Comparison of ENCODE assay signal across 8 cellular contexts in genomic region chr13:39655569-39656324, GRCh38. TPM values are rescaled to one million over a fixed set of nuclear protein-coding genes. Genes with fewer than 3 reads are reported as not detected.
DNase-seq lines count a peak whose midpoint lies in the region; ATAC-seq and TF ChIP-seq lines count a peak whose summit lies in the region.

TSS of gene COG6 (plus strand) at chr13:39655662. CDS start at chr13:39655727, 65 bp downstream.

- H3K27me3 ChIP-seq in HUES6 (ENCODE audit: control insufficient read depth, insufficient read depth, low read length) (no peaks in the 10 kb centered on the region), OCI-LY1 (ENCODE audit: insufficient read depth, low read length) (no peaks in the 10 kb centered on the region)

- no peaks in the 10 kb centered on the region for H4K20me1 ChIP-seq in OCI-LY1 (ENCODE audit: insufficient read depth, low read length)

- H3K9me3 ChIP-seq in HUES6 (ENCODE audit: control insufficient read depth, insufficient read depth, low read depth, low read length) (no peaks in the 10 kb centered on the region), OCI-LY1 (ENCODE audit: low read length) (no peaks in the 10 kb centered on the region), mucosa of descending colon (no peaks in the 10 kb centered on the region)

- peak within 1 kb of the TSS; percentile 99 for H2AFZ ChIP-seq in OCI-LY1 (ENCODE audit: low read length)

- H3K4me3 ChIP-seq in HUES6 (ENCODE audit: low read depth, low read length) (peak within 1 kb of the TSS; percentile 91), OCI-LY1 (ENCODE audit: low read depth, low read length, poor library complexity, severe bottlenecking) (peak within 1 kb of the TSS; percentile 84), epithelial cell of esophagus (ENCODE audit: low read length) (peak within 1 kb of the TSS; percentile 88), mucosa of descending colon (peak within 1 kb of the TSS; percentile 94)

- intact Hi-C loops in mucosa of descending colon (cut with DNase I, micrococcal nuclease) = no loop called here

- 0 out of 2 replicates have a peak, but pooled peaks cover 4% of the 10 kb centered on the region for H3K36me3 ChIP-seq in HUES6 (ENCODE audit: control insufficient read depth, insufficient read depth, low read length)
- H3K36me3 ChIP-seq in OCI-LY1 (ENCODE audit: insufficient read depth, low read length) = peaks cover 6% of the 10 kb centered on the region; the same call in 1 of the 2 replicates
- H3K36me3 ChIP-seq in mucosa of descending colon (ENCODE audit: low read depth) = no peaks in the 10 kb centered on the region

- H3K9me2 ChIP-seq in OCI-LY1 (ENCODE audit: low read depth, low read length) = no peaks in the 10 kb centered on the region

- H3K9ac ChIP-seq in HUES6 (ENCODE audit: low read length) (peak within 1 kb of the TSS; percentile 43), OCI-LY1 (ENCODE audit: low read length) (peak within 1 kb of the TSS; percentile 81)

- TF ChIP-seq CTCF in OCI-LY1 (IDR thresholded peaks at IDR 0.05; ENCODE audit: low read length) (no peak), epithelial cell of esophagus (IDR thresholded peaks at IDR 0.05; ENCODE audit: insufficient read depth, low read depth, low read length, missing control alignments) (no peak), mucosa of descending colon (IDR thresholded peaks at IDR 0.05) (no peak)

- H3K4me1 ChIP-seq in HUES6 (ENCODE audit: control insufficient read depth, insufficient read depth, low read length) (0 out of 2 replicates have a peak, but pooled peaks cover 8% of the 10 kb centered on the region), OCI-LY1 (ENCODE audit: insufficient read depth, low read length, severe bottlenecking) (peaks cover 16% of the 10 kb centered on the region), mucosa of descending colon (ENCODE audit: low read depth) (peaks cover 7% of the 10 kb centered on the region)

- H3K79me2 ChIP-seq in OCI-LY1 (ENCODE audit: insufficient read depth, low read length) = peaks cover 13% of the 10 kb centered on the region; the same call in 1 of the 2 replicates

- H3K27ac ChIP-seq in HUES6 (ENCODE audit: low read depth, low read length) (no peak within 1 kb of the TSS), OCI-LY1 (ENCODE audit: low read depth, low read length, poor library complexity, severe bottlenecking) (no peak within 1 kb of the TSS)

- no peaks in the 10 kb centered on the region for H3F3A ChIP-seq in OCI-LY1 (ENCODE audit: insufficient read depth, low read length)

- DNase-seq in DMS153 (lab: John Stamatoyannopoulos, UW) (peak; percentile 81), activated T-cell treated with anti-CD3 and anti-CD28 coated beads for 1 hour (ENCODE audit: low read depth) (peak; percentile 96), epithelial cell of esophagus (ENCODE audit: low read depth) (peak; percentile 85), mucosa of descending colon (peak; percentile 91 to 96 (median 94))
- peak; percentile 91 to 93 for DNase-seq in stimulated activated CD8-positive, alpha-beta memory T cell treated with anti-CD3 and anti-CD28 coated beads, Interleukin-4, amount 100 ng/mL, for 1 hour (ENCODE audit: low read depth in 2 of 2, low spot score in 1 of 2)

- ATAC-seq in GM21447 (IDR thresholded peaks at IDR 0.05; ENCODE audit: unreplicated experiment) = peak; percentile 88
- ATAC-seq in mucosa of descending colon = peak; percentile 98

- H3K4me2 ChIP-seq in OCI-LY1 (ENCODE audit: low read length) = peak within 1 kb of the TSS; percentile 96

RNA-seq across cellular contexts. Expression of gene COG6, which starts in this region (rescaled TPM):
- 10 to 100 TPM; 24.7 to 30.4 (median 27.4) TPM for total RNA-seq in mucosa of descending colon
